In the genomic region with DNA sequence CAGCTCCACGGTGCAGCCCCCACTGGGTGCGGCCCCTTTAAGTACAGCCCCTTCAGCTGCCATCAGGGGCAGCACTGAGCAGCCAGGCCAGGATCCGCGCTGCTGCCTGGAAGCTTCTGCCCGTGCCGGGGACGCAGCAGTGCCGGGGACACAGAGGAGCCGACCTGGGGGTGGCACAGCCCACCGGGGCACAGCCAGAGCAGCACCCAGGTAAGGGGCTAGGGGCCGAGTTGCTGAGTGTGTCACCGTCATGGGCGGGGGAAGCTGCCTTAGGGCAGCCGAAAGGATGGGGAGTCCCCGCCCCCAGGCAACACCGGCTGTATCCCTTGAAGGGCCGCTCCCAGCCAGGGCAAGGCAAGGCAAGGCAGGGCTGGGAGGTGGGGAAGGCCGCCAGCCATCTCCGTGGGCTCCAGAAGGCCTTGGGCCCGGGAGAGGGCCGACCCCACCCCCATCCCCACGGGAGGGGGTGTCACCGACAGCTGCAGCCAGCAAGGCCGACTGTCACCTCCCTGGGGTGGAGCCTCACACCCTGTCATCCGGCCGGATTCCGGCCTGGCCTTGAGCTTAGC, we compare ENCODE assay signal across 8 cellular contexts. TPM values are rescaled to one million over a fixed set of nuclear protein-coding genes. Genes with fewer than 3 reads are reported as not detected.
DNase-seq lines count a peak whose midpoint lies in the region; ATAC-seq and TF ChIP-seq lines count a peak whose summit lies in the region.
"Not testable (repeated sequence)": the region's sequence is repeated elsewhere in the genome, so short reads cannot be mapped to it uniquely, and the experiment has no call there.

AJM1 (plus strand) TSS at position 99 of the 569 bp plus-strand sequence. CDS start 1,937 bp downstream, outside the sequence.

- H3K27ac Mint-ChIP-seq in activated CD4-positive, alpha-beta T cell treated with anti-CD3 and anti-CD28 coated beads for 36 hours: not testable (repeated sequence)

- H3K27me3 Mint-ChIP-seq in activated CD4-positive, alpha-beta T cell treated with anti-CD3 and anti-CD28 coated beads for 36 hours: peaks cover 11% of the 10 kb centered on the region

- intact Hi-C loops in activated CD4-positive, alpha-beta T cell treated with anti-CD3 and anti-CD28 coated beads for 36 hours (cut with DNase I, micrococcal nuclease): loop anchor here (1.0 to 10.0 kb wide), 2 partner anchors 102 to 192 kb away; partner anchors contain the start of genes FBXW5 (in 1 of the 2) and FUT7 (in 1 of the 2)

- POLR2A ChIA-PET in activated CD4-positive, alpha-beta T cell treated with anti-CD3 and anti-CD28 coated beads for 36 hours (lab: Charles Lee): interaction anchor here (0.9 to 1.5 kb wide), 3 partner anchors 44 to 187 kb away, joined by 3 to 4 read pairs (median 3); partner anchors contain the start of gene TRAF2

- ATAC-seq in HG03378 (IDR thresholded peaks at IDR 0.05; ENCODE audit: unreplicated experiment): peak; percentile 59
- ATAC-seq in activated CD4-positive, alpha-beta T cell treated with anti-CD3 and anti-CD28 coated beads for 36 hours: peak; percentile 89

- not testable (repeated sequence) for H3K36me3 Mint-ChIP-seq in activated CD4-positive, alpha-beta T cell treated with anti-CD3 and anti-CD28 coated beads for 36 hours (ENCODE audit: low read depth)

- peaks cover 36% of the 10 kb centered on the region for H3K27me3 ChIP-seq in kidney epithelial cell (ENCODE audit: control insufficient read depth, insufficient read depth, low read length)

- DNase-seq in AG09319 (ENCODE audit: extremely low read depth, low read depth); kidney epithelial cell (ENCODE audit: low read depth): not testable (repeated sequence)
- DNase-seq in GM19238 (ENCODE audit: insufficient read length, low spot score): peak; percentile 92
- DNase-seq in NCI-H524 (lab: John Stamatoyannopoulos, UW): peak; percentile 75 to 80
- peak; percentile 88 for DNase-seq in activated CD4-positive, alpha-beta T cell treated with anti-CD3 and anti-CD28 coated beads for 36 hours
- DNase-seq in cerebellar cortex (ENCODE audit: low spot score): peak; percentile 93
- peak; percentile 76 for DNase-seq in stimulated activated CD4-positive, alpha-beta T cell treated with anti-CD3 and anti-CD28 coated beads, Interleukin-12 subunit alpha, Interleukin-12 subunit beta, amount 100 ng/mL, for 4 hours

- H3K4me3 ChIP-seq in kidney epithelial cell (ENCODE audit: low read depth, low read length): peak within 1 kb of the TSS; percentile 27

- peak; percentile 82 for TF ChIP-seq CTCF in AG09319 (IDR thresholded peaks at IDR 0.05; ENCODE audit: low read depth, low read length)
- peak; percentile 95 for TF ChIP-seq CTCF in kidney epithelial cell (IDR thresholded peaks at IDR 0.05; ENCODE audit: insufficient read depth, low read length, poor library complexity, severe bottlenecking)

- H3K36me3 ChIP-seq in kidney epithelial cell (ENCODE audit: control insufficient read depth, insufficient read depth, low read length): not testable (repeated sequence)

- H3K4me3 Mint-ChIP-seq in activated CD4-positive, alpha-beta T cell treated with anti-CD3 and anti-CD28 coated beads for 36 hours: peak within 1 kb of the TSS; percentile 65

- H3K4me1 Mint-ChIP-seq in activated CD4-positive, alpha-beta T cell treated with anti-CD3 and anti-CD28 coated beads for 36 hours: not testable (repeated sequence)

- CTCF ChIA-PET in activated CD4-positive, alpha-beta T cell treated with anti-CD3 and anti-CD28 coated beads for 36 hours (lab: Charles Lee): interaction anchor here (0.6 to 2.7 kb wide), 23 partner anchors 8 to 362 kb away, joined by 3 to 21 read pairs (median 4); partner anchors contain the start of genes EDF1, MAN1B1, PAXX and RABL6

- not testable (repeated sequence) for H3K9me3 Mint-ChIP-seq in activated CD4-positive, alpha-beta T cell treated with anti-CD3 and anti-CD28 coated beads for 36 hours (ENCODE audit: low read depth)

RNA-seq across cellular contexts. Expression of gene AJM1, which starts in this region (rescaled TPM):
- total RNA-seq in activated CD4-positive, alpha-beta T cell treated with anti-CD3 and anti-CD28 coated beads for 36 hours: 1 to 10 TPM; 4.3 to 4.8 TPM
- total RNA-seq in kidney epithelial cell: 0.75 and 0.96 TPM in 2 replicates
